13 cellular contexts compared by ENCODE assay signal in genomic region chr7:74029991-74030415, GRCh38. TPM values are rescaled to one million over a fixed set of nuclear protein-coding genes. Genes with fewer than 3 reads are reported as not detected.
DNase-seq lines count a peak whose midpoint lies in the region; ATAC-seq and TF ChIP-seq lines count a peak whose summit lies in the region.
"Had no signal": no experiment of that assay in that cellular context is flagged by ENCODE, and none has a peak within 500 bp of the region (broad histone marks: within the 10 kb centered on the region; RNA-seq: fewer than 3 reads in every experiment).

No MANE protein-coding gene starts in this region.

- no peak overlapping the region for H2BK5ac ChIP-seq in trophoblast cell (ENCODE audit: low read depth, low read length, poor library complexity)

- H4K8ac ChIP-seq in trophoblast cell (ENCODE audit: low read depth, low read length) = no peak overlapping the region

- ATAC-seq in Right ventricle myocardium superior (ENCODE audit: poor library complexity) = no peak
- ATAC-seq in GM21390 (IDR thresholded peaks at IDR 0.05; ENCODE audit: unreplicated experiment) = no peak
- ATAC-seq: SK-N-SH treated with all-trans-retinoic acid at 6 μM for 48 hours had no signal

- no peak for TF ChIP-seq CTCF in cardiac muscle cell (IDR thresholded peaks at IDR 0.05; ENCODE audit: low read depth, low read length)
- no peak for TF ChIP-seq CTCF in fibroblast of the aortic adventitia (IDR thresholded peaks at IDR 0.05; ENCODE audit: insufficient read depth, low read length)
- TF ChIP-seq CTCF in vagina (IDR thresholded peaks at IDR 0.05) = no peak

- H3K14ac ChIP-seq in trophoblast cell (ENCODE audit: low read length) = no peak overlapping the region

- H2BK120ac ChIP-seq in trophoblast cell (ENCODE audit: insufficient read depth, low read length, poor library complexity) = no peak overlapping the region

- H3K36me3 ChIP-seq in cardiac muscle cell (no peaks in the 10 kb centered on the region), trophoblast cell (ENCODE audit: control insufficient read depth in 1 of 2, insufficient read depth in 2 of 2, low read length in 2 of 2) (no peaks in the 10 kb centered on the region), vagina (no peaks in the 10 kb centered on the region)

- no CpG with 5 or more reads among the region's 8 CpGs for WGBS in trophoblast cell (ENCODE audit: extremely low coverage, insufficient coverage, insufficient read length)

- no peaks in the 10 kb centered on the region for H3K9me3 ChIP-seq in cardiac muscle cell (ENCODE audit: low read depth)
- H3K9me3 ChIP-seq in trophoblast cell (ENCODE audit: insufficient read depth, low read depth, low read length) = no peaks in the 10 kb centered on the region
- no peaks in the 10 kb centered on the region for H3K9me3 ChIP-seq in vagina

- H3K79me1 ChIP-seq in trophoblast cell (ENCODE audit: low read length) = peaks cover 7% of the 10 kb centered on the region

- H3K27me3 ChIP-seq in cardiac muscle cell (no peaks in the 10 kb centered on the region), trophoblast cell (ENCODE audit: insufficient read depth, low read length) (no peaks in the 10 kb centered on the region), vagina (no peaks in the 10 kb centered on the region)

- H3K4me3 ChIP-seq in cardiac muscle cell = no peak overlapping the region
- peak overlapping the region; percentile 74 for H3K4me3 ChIP-seq in fibroblast of the aortic adventitia (ENCODE audit: low read depth, low read length)
- H3K4me3 ChIP-seq in trophoblast cell (ENCODE audit: low read depth, low read length) = no peak overlapping the region
- peak overlapping the region; percentile 55 to 65 for H3K4me3 ChIP-seq in vagina

- H3K4me1 ChIP-seq in cardiac muscle cell (ENCODE audit: low read depth) (peaks cover 14% of the 10 kb centered on the region), trophoblast cell (ENCODE audit: control insufficient read depth in 1 of 2, insufficient read depth in 2 of 2, low read length in 2 of 2) (peaks cover 24 to 33% of the 10 kb centered on the region in 2 experiments), vagina (peaks cover 88% of the 10 kb centered on the region)

- no peak overlapping the region for H3K4ac ChIP-seq in trophoblast cell (ENCODE audit: low read depth, low read length)

- intact Hi-C loops in Right ventricle myocardium superior (cut with DNase I) (loop anchor here (5.0 to 10.0 kb wide), 2 partner anchors 135 to 163 kb away; no protein-coding TSS in a partner anchor), vagina (cut with DNase I) (loop anchor here (5.0 kb wide), 1 partner anchor 38 kb away; no protein-coding TSS in a partner anchor)

- TF ChIP-seq POLR2A in vagina (IDR thresholded peaks at IDR 0.05) = no peak

- no peak overlapping the region for H4K91ac ChIP-seq in trophoblast cell (ENCODE audit: low read depth, low read length)

- no peak overlapping the region for H2BK12ac ChIP-seq in trophoblast cell (ENCODE audit: low read length)

- H2AFZ ChIP-seq in trophoblast cell (ENCODE audit: insufficient read depth, low read length, poor library complexity) = peak overlapping the region; percentile 4

- H3K79me2 ChIP-seq in trophoblast cell (ENCODE audit: control insufficient read depth, insufficient read depth, low read length, poor library complexity) = no peaks in the 10 kb centered on the region

- H3K27ac ChIP-seq in cardiac muscle cell (peak overlapping the region; percentile 37), trophoblast cell (ENCODE audit: low read depth, low read length) (no peak overlapping the region), vagina (peak overlapping the region; percentile 91)

- no peak overlapping the region for H4K12ac ChIP-seq in trophoblast cell (ENCODE audit: low read depth, low read length)

- H3K9ac ChIP-seq in trophoblast cell (ENCODE audit: low read length) = no peak overlapping the region

- peak in 1 of 2 donors; percentile 81 for DNase-seq in cardiac muscle cell (ENCODE audit: low read depth in 1 of 2, low spot score in 1 of 2)
- DNase-seq in Right ventricle myocardium superior = no peak
- DNase-seq in fibroblast of the aortic adventitia (ENCODE audit: low read depth) = no peak
- DNase-seq in trophoblast cell = no peak
- no peak for DNase-seq in vagina (ENCODE audit: extremely low spot score in 2 of 2)
- no peak for DNase-seq in NCI-H510A (lab: John Stamatoyannopoulos, UW)
- no peak for DNase-seq in NCI-H146 treated with DMSO at 0.1 percent for 48 hours (lab: John Stamatoyannopoulos, UW; ENCODE audit: unreplicated experiment)
- DNase-seq: activated gamma-delta T cell treated with Interleukin-2 at 50 U/mL for 16 hours, foreskin melanocyte, GF-D8, NCI-H510A treated with DMSO at 0.1 percent for 48 hours had no signal

- H3K18ac ChIP-seq in trophoblast cell (ENCODE audit: low read length) = no peak overlapping the region

- no peak overlapping the region for H3K4me2 ChIP-seq in trophoblast cell (ENCODE audit: low read length)

- H3K23ac ChIP-seq in trophoblast cell (ENCODE audit: low read length) = no peak overlapping the region

- H2AK5ac ChIP-seq in trophoblast cell (ENCODE audit: low read length) = no peak overlapping the region

RNA-seq across cellular contexts. Expression of gene ELN, which starts 2.0 kb away (rescaled TPM):
- total RNA-seq in cardiac muscle cell = 0.77 and 0.88 TPM in 2 replicates
- 0.54 TPM in 1 of 2 replicates, not detected in the other for polyA plus RNA-seq in cardiac muscle cell
- total RNA-seq in Right ventricle myocardium superior = 33.2 TPM
- 22.3 and 101 TPM in 2 replicates for total RNA-seq in fibroblast of the aortic adventitia (ENCODE audit: low replicate concordance)
- 3.1 and 3.2 TPM in 2 replicates for polyA plus RNA-seq in trophoblast cell (2013)
- 38.3 TPM for total RNA-seq in vagina

RNA-seq across cellular contexts. Expression of gene LIMK1, which starts 53.6 kb away (rescaled TPM):
- total RNA-seq in cardiac muscle cell (50.1 and 54.4 TPM in 2 replicates), Right ventricle myocardium superior (8.6 TPM), fibroblast of the aortic adventitia (ENCODE audit: low replicate concordance) (30.3 and 48.3 TPM in 2 replicates), vagina (28.2 TPM)
- 14.4 and 15.6 TPM in 2 replicates for polyA plus RNA-seq in cardiac muscle cell
- polyA plus RNA-seq in trophoblast cell (2013) = 23.7 and 23.9 TPM in 2 replicates

Comparison
In these comparisons a context has a peak if more than half of its experiments do, and no peak if none do; other contexts are left out.
1. RNA of gene ELN, which starts 2.0 kb away (total RNA-seq): 22.3 to 101 TPM in fibroblast of the aortic adventitia, 38.3 TPM in vagina (single experiment) and 33.2 TPM in Right ventricle myocardium superior (single experiment); 0.77 to 0.88 TPM in cardiac muscle cell; every median in the first group is over 10 times any median in the second.
2. H3K4me3 ChIP-seq: peak in fibroblast of the aortic adventitia (single experiment) and vagina (2 of 2); none in cardiac muscle cell (single experiment) and trophoblast cell (single experiment).